1 cellular context compared by ENCODE assay signal in genomic region chr15:100866386-100867330, GRCh38.
A peak's percentile ranks its signal among the peaks of the same experiment; 100 is the strongest.
TF ChIP-seq lines count a peak whose summit lies in the region.

No MANE protein-coding gene starts in this region.

TF ChIP-seq in K562, 482 proteins besides CTCF, POLR2A, EP300 and RAD21 (continued from another document):
- TF ChIP-seq ZFP91 (CRISPR knock-in tag; IDR thresholded peaks at IDR 0.05) (no peak), BACH1 (tag; IDR thresholded peaks at IDR 0.05) (peak; percentile 48; the same call in 1 of the 2 replicates)
